In the genomic region with DNA sequence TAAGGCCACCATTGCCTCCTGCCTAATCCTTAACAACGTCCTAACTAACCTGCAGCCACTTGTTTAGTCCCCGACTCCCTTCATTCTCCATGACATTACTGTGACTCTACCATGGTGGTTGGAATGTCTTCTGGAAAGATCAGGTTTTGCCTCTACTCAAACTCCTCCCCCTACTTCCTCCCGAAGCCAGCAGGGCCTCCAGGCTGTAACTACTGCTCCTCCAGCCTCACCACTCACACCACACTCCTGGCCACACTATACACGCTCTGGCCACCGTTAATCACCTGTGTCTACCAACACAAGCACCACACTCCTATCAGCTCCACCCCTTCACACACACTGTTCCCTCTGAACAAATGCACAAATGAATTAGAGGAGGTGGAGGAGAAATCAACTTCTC, we compare ENCODE assay signal across 13 cellular contexts.
DNase-seq lines count a peak whose midpoint lies in the region; ATAC-seq, FAIRE-seq and TF ChIP-seq lines count a peak whose summit lies in the region.
"Had no signal": no experiment of that assay in that cellular context is flagged by ENCODE, and none has a peak within 500 bp of the region (broad histone marks: within the 10 kb centered on the region; RNA-seq: fewer than 3 reads in every experiment).

No MANE protein-coding gene starts in this region.

- in situ Hi-C loops in K562 (cut with MboI), result no loop called here

- peak overlapping the region; percentile 17 for H3K27ac Mint-ChIP-seq in activated naive CD4-positive, alpha-beta T cell treated with anti-CD3 and anti-CD28 coated beads, Interleukin-2, amount 10 ng/mL, durations not matched to agents 7 days and 5 days
- H3K27ac Mint-ChIP-seq in activated naive CD4-positive, alpha-beta T cell treated with anti-CD3 and anti-CD28 coated beads, Interleukin-2, amount 50 U/mL, for 72 hours, result peak overlapping the region in 1 of 2 donors; percentile 4
- peak overlapping the region; percentile 54 for H3K27ac Mint-ChIP-seq in type B pancreatic cell
- H3K27ac Mint-ChIP-seq: activated T-helper 1 cell treated with anti-CD3 and anti-CD28 coated beads, Interleukin-12 subunit alpha, Interleukin-12 subunit beta, Interleukin-2, Interleukin-4 antibody, amounts not matched to agents 30 ng/mL and 10 ng/mL and 1 ng/mL, durations not matched to agents 14 hours and 24 hours and 36 hours had no signal

- no peak overlapping the region for H2AFZ ChIP-seq in K562 (ENCODE audit: low read depth, low read length)

- ATAC-seq in activated naive CD4-positive, alpha-beta T cell treated with anti-CD3 and anti-CD28 coated beads, Interleukin-2, amount 50 U/mL, for 72 hours, result no peak
- ATAC-seq in K562 (peak; percentile 78), left lung (peak; percentile 56), GM19035 (IDR thresholded peaks at IDR 0.05; ENCODE audit: unreplicated experiment) (no peak)

- TF ChIP-seq POLR2A in K562 (conservative IDR thresholded peaks at IDR 0.05), result no peak

- H3K9me3 ChIP-seq in K562 (replicated peaks; ENCODE audit: control insufficient read depth, insufficient read depth, low read depth, low read length) (no peaks in the 10 kb centered on the region), left lung (no peaks in the 10 kb centered on the region)

- H3K4me3 Mint-ChIP-seq in activated naive CD4-positive, alpha-beta T cell treated with anti-CD3 and anti-CD28 coated beads, Interleukin-2, amount 10 ng/mL, durations not matched to agents 7 days and 5 days, result no peak overlapping the region
- peak overlapping the region; percentile 6 for H3K4me3 Mint-ChIP-seq in type B pancreatic cell
- H3K4me3 Mint-ChIP-seq: activated T-helper 1 cell treated with anti-CD3 and anti-CD28 coated beads, Interleukin-12 subunit alpha, Interleukin-12 subunit beta, Interleukin-2, Interleukin-4 antibody, amounts not matched to agents 30 ng/mL and 10 ng/mL and 1 ng/mL, durations not matched to agents 14 hours and 24 hours and 36 hours had no signal

- peaks cover 32% of the 10 kb centered on the region for H4K20me1 ChIP-seq in K562 (replicated peaks; ENCODE audit: control insufficient read depth, insufficient read depth, low read length)

- BruUV-seq in K562 (replicated peaks; lab: Mats Ljungman, UMichigan), result no TSS peak

- H3K9ac ChIP-seq in K562 (ENCODE audit: insufficient read depth in 1 of 2, low read depth in 2 of 2, low read length in 2 of 2), result no peak overlapping the region

- H3K27me3 ChIP-seq in K562 (ENCODE audit: control insufficient read depth in 2 of 2, insufficient read depth in 2 of 2, low read length in 2 of 2), result no peaks in the 10 kb centered on the region
- H3K27me3 ChIP-seq in left lung, result no peaks in the 10 kb centered on the region

- no peaks in the 10 kb centered on the region for H3K27me3 Mint-ChIP-seq in activated naive CD4-positive, alpha-beta T cell treated with anti-CD3 and anti-CD28 coated beads, Interleukin-2, amount 10 ng/mL, durations not matched to agents 7 days and 5 days
- no peaks in the 10 kb centered on the region for H3K27me3 Mint-ChIP-seq in type B pancreatic cell

- POLR2A ChIA-PET in K562 (lab: Yijun Ruan, JAX), result interaction anchor here (1.0 to 1.1 kb wide), 3 partner anchors 19 to 330 kb away, joined by 3 to 4 read pairs (median 3); no protein-coding TSS in a partner anchor

- DNase-seq in activated naive CD4-positive, alpha-beta T cell treated with anti-CD3 and anti-CD28 coated beads, Interleukin-2, amount 10 ng/mL, durations not matched to agents 7 days and 5 days, result no peak
- DNase-seq in activated naive CD4-positive, alpha-beta T cell treated with anti-CD3 and anti-CD28 coated beads, Interleukin-2, amount 50 U/mL, for 72 hours (ENCODE audit: low spot score in 2 of 2), result no peak
- peak in 1 of 4 experiments; percentile 27 for DNase-seq in K562 (ENCODE audit: extremely low read depth in 1 of 4, low spot score in 3 of 4)
- DNase-seq in left lung, result no peak
- no peak for DNase-seq in type B pancreatic cell (ENCODE audit: extremely low spot score, unreplicated experiment)
- DNase-seq in ureter (ENCODE audit: low spot score), result no peak
- DNase-seq in pons (ENCODE audit: low spot score), result no peak
- DNase-seq: cortex of kidney; HCEC 1CT; stimulated activated naive CD4-positive, alpha-beta T cell treated with Interleukin-2 at 50 U/mL for 16 hours had no signal

- intact Hi-C loops in K562 (cut with micrococcal nuclease), result no loop called here
- intact Hi-C loops in left lung (cut with DNase I), result no loop called here

- H3K36me3 ChIP-seq in K562 (ENCODE audit: control insufficient read depth, insufficient read depth, low read length) (0 out of 3 replicates have a peak, but pooled peaks cover 3% of the 10 kb centered on the region), left lung (no peaks in the 10 kb centered on the region)

- no peaks in the 10 kb centered on the region for H3K9me3 Mint-ChIP-seq in activated naive CD4-positive, alpha-beta T cell treated with anti-CD3 and anti-CD28 coated beads, Interleukin-2, amount 10 ng/mL, durations not matched to agents 7 days and 5 days
- no peaks in the 10 kb centered on the region for H3K9me3 Mint-ChIP-seq in activated naive CD4-positive, alpha-beta T cell treated with anti-CD3 and anti-CD28 coated beads, Interleukin-2, amount 50 U/mL, for 72 hours
- peaks cover 5% of the 10 kb centered on the region for H3K9me3 Mint-ChIP-seq in type B pancreatic cell
- H3K9me3 Mint-ChIP-seq: activated T-helper 1 cell treated with anti-CD3 and anti-CD28 coated beads, Interleukin-12 subunit alpha, Interleukin-12 subunit beta, Interleukin-2, Interleukin-4 antibody, amounts not matched to agents 30 ng/mL and 10 ng/mL and 1 ng/mL, durations not matched to agents 14 hours and 24 hours and 36 hours had no signal

- no peak overlapping the region for H3K4me3 ChIP-seq in K562
- no peak overlapping the region for H3K4me3 ChIP-seq in left lung

- H3K4me1 ChIP-seq in K562 (replicated peaks in 1 of 2; ENCODE audit: control insufficient read depth in 2 of 2, insufficient read depth in 2 of 2, low read length in 2 of 2), result peaks cover 14 to 30% of the 10 kb centered on the region in 2 experiments; a peak in 4 of 5 replicates
- peaks cover 17 to 82% of the 10 kb centered on the region in 2 donors for H3K4me1 ChIP-seq in left lung

- H3K4me1 Mint-ChIP-seq in activated naive CD4-positive, alpha-beta T cell treated with anti-CD3 and anti-CD28 coated beads, Interleukin-2, amount 10 ng/mL, durations not matched to agents 7 days and 5 days, result peaks cover 41% of the 10 kb centered on the region
- peaks cover 55% of the 10 kb centered on the region for H3K4me1 Mint-ChIP-seq in type B pancreatic cell (ENCODE audit: unreplicated experiment)

- CTCF ChIA-PET in activated naive CD4-positive, alpha-beta T cell treated with anti-CD3 and anti-CD28 coated beads, Interleukin-2, amount 10 ng/mL, durations not matched to agents 7 days and 5 days (lab: Charles Lee), result no interaction called here
- CTCF ChIA-PET in K562 (lab: Yijun Ruan, JAX; ENCODE audit: low intra/inter-chr PET ratio), result no interaction called here

- H3K79me2 ChIP-seq in K562 (ENCODE audit: control insufficient read depth, insufficient read depth, low read length), result peaks cover 42% of the 10 kb centered on the region

- H3K4me2 ChIP-seq in K562 (ENCODE audit: insufficient read depth, low read length), result peak overlapping the region; percentile 19

- TF ChIP-seq RAD21 in K562 (CRISPR knock-in tag; conservative IDR thresholded peaks at IDR 0.05 in 1 of 2, IDR thresholded peaks at IDR 0.05 in 1 of 2), result no peak

- H3K36me3 Mint-ChIP-seq in activated naive CD4-positive, alpha-beta T cell treated with anti-CD3 and anti-CD28 coated beads, Interleukin-2, amount 10 ng/mL, durations not matched to agents 7 days and 5 days, result peaks cover 4% of the 10 kb centered on the region
- H3K36me3 Mint-ChIP-seq in activated naive CD4-positive, alpha-beta T cell treated with anti-CD3 and anti-CD28 coated beads, Interleukin-2, amount 50 U/mL, for 72 hours, result no peaks in the 10 kb centered on the region
- H3K36me3 Mint-ChIP-seq in type B pancreatic cell, result peaks cover 9% of the 10 kb centered on the region

- WGBS in K562 (ENCODE audit: insufficient coverage, low coverage, missing lambda C conversion rate), result 9% methylated on average over 4 of the region's 5 CpGs

- H3K9me1 ChIP-seq in K562 (ENCODE audit: control insufficient read depth, insufficient read depth, low read length), result peaks cover 3% of the 10 kb centered on the region

- no peak overlapping the region; the same call in 2 of the 3 replicates for H3K27ac ChIP-seq in K562 (ENCODE audit: extremely low read depth, low read depth, low read length)
- H3K27ac ChIP-seq in left lung, result peak overlapping the region in 1 of 2 donors; percentile 23

- no peak for TF ChIP-seq CTCF in K562 (IDR thresholded peaks at IDR 0.05 in 2 of 3, conservative IDR thresholded peaks at IDR 0.05 in 1 of 3; ENCODE audit: insufficient read depth in 2 of 3, low read depth in 1 of 3, low read length in 3 of 3)
- no peak for TF ChIP-seq CTCF in left lung (IDR thresholded peaks at IDR 0.05)
- no peak for TF ChIP-seq CTCF in type B pancreatic cell (conservative IDR thresholded peaks at IDR 0.05)

- no peak for TF ChIP-seq EP300 in K562 (IDR thresholded peaks at IDR 0.05; ENCODE audit: low read length)

- peak; percentile 72 for FAIRE-seq in K562 (lab: Jason Lieb, UNC)
- FAIRE-seq: TTC549 had no signal

TF ChIP-seq in K562, 482 proteins besides CTCF, POLR2A, EP300 and RAD21:
- TF ChIP-seq NEUROD1 (IDR thresholded peaks at IDR 0.05; ENCODE audit: borderline replicate concordance, low read depth, low read length, partially characterized antibody) (no peak), YY1 (IDR thresholded peaks at IDR 0.05; ENCODE audit: borderline replicate concordance in 1 of 3, control insufficient read depth in 1 of 3, extremely low read depth in 1 of 3, insufficient read depth in 3 of 3, insufficient read length in 1 of 3, insufficient replicate concordance in 2 of 3, low read depth in 1 of 3, low read length in 2 of 3) (no peak), ZNF140 (CRISPR knock-in tag; IDR thresholded peaks at IDR 0.05) (no peak), SPI1 (IDR thresholded peaks at IDR 0.05; ENCODE audit: borderline replicate concordance, low read depth, low read length) (peak; percentile 22; the same call in 1 of the 2 replicates)

Comparison
In these comparisons a context has a peak if more than half of its experiments do, and no peak if none do; other contexts are left out.
1. ATAC-seq: peak in K562 (single experiment) and left lung (single experiment); none in activated naive CD4-positive, alpha-beta T cell treated with anti-CD3 and anti-CD28 coated beads, Interleukin-2, amount 50 U/mL, for 72 hours (0 of 2) and GM19035 (single experiment).